In the genomic region with DNA sequence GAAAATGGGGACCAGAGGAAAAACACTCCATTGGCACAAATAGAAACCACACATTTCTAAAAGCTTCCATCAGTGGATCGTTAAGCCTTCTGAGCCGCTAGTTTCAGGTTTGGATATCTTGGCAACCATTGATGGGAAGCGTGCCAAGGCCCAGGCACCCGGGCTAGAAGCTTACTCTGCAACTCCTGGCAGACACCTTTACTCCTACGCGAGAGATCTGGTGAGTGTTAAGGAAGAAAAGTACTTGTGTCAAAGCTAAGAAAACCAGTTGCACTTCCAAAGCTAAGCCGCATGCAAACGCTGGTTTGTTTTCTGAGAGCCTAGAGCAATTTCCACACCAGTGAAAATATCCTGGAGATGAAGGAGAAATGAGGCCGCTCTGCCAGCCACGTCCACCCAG, we compare ENCODE assay signal across 26 cellular contexts.
DNase-seq lines count a peak whose midpoint lies in the region; ATAC-seq, FAIRE-seq and TF ChIP-seq lines count a peak whose summit lies in the region.
"Had no signal": no experiment of that assay in that cellular context is flagged by ENCODE, and none has a peak within 500 bp of the region (broad histone marks: within the 10 kb centered on the region; RNA-seq: fewer than 3 reads in every experiment).

No MANE protein-coding gene starts in this region.

- H3K4me2 ChIP-seq in HepG2 (ENCODE audit: low read depth, low read length) = no peak overlapping the region
- H3K4me2 ChIP-seq: A549 had no signal

- no peaks in the 10 kb centered on the region for H3K79me2 ChIP-seq in HepG2 (ENCODE audit: insufficient read depth, low read length)

- H3K36me3 ChIP-seq in right lobe of liver = no peaks in the 10 kb centered on the region
- H3K36me3 ChIP-seq in HepG2 (replicated peaks in 1 of 2; ENCODE audit: control insufficient read depth in 1 of 2, insufficient read depth in 2 of 2, low read length in 2 of 2) = no peaks in the 10 kb centered on the region
- H3K36me3 ChIP-seq: gastrocnemius medialis, left ventricle myocardium inferior had no signal

- no peak for TF ChIP-seq RAD21 in HepG2 (CRISPR knock-in tag; IDR thresholded peaks at IDR 0.05)

- TF ChIP-seq EP300 in HepG2 (IDR thresholded peaks at IDR 0.05; ENCODE audit: low read depth in 2 of 2, low read length in 2 of 2) (no peak), HepG2 (CRISPR knock-in tag; IDR thresholded peaks at IDR 0.05; ENCODE audit: borderline replicate concordance) (no peak)

- intact Hi-C loops in right lobe of liver (cut with DNase I) (no loop called here), HepG2 (cut with micrococcal nuclease; ENCODE audit: unreplicated experiment) (no loop called here), left colon (cut with DNase I, micrococcal nuclease) (no loop called here)

- no peaks in the 10 kb centered on the region for H4K20me1 ChIP-seq in HepG2 (ENCODE audit: insufficient read depth, low read length)

- H3K9me3 ChIP-seq in right lobe of liver = no peaks in the 10 kb centered on the region
- H3K9me3 ChIP-seq in HepG2 (ENCODE audit: low read length) = no peaks in the 10 kb centered on the region
- H3K9me3 ChIP-seq: A549, gastrocnemius medialis, left ventricle myocardium inferior had no signal

- no peak for FAIRE-seq in HepG2 (lab: Jason Lieb, UNC)
- FAIRE-seq: A549, GM12892 had no signal

- CTCF ChIA-PET in HepG2 (lab: Yijun Ruan, JAX; ENCODE audit: low intra/inter-chr PET ratio, low total read pairs) = no interaction called here

- in situ Hi-C loops in HepG2 (cut with HindIII; ENCODE audit: extremely low pct_ligation_motif_present, low pct_unique_long_range_greater_than_20kb) = no loop called here

- DNase-seq in right lobe of liver = peak; percentile 54 to 82 (median 60)
- no peak for DNase-seq in HepG2 (ENCODE audit: low spot score)
- peak; percentile 21 for DNase-seq in dedifferentiated amniotic fluid mesenchymal stem cell (ENCODE audit: extremely low spot score)
- peak; percentile 21 to 39 for DNase-seq in left colon
- DNase-seq in retina = no peak
- DNase-seq in stimulated activated CD4-positive, alpha-beta T cell treated with anti-CD3 and anti-CD28 coated beads, Interleukin-12 subunit alpha, Interleukin-12 subunit beta, amount 100 ng/mL, for 4 hours = no peak
- DNase-seq: activated CD4-positive, CD25-positive, alpha-beta regulatory T cell treated with anti-CD3 and anti-CD28 coated beads, Interleukin-2, amount 50 U/mL, for 72 hours; activated effector memory CD4-positive, alpha-beta T cell treated with Interleukin-2 at 50 U/mL for 16 hours; cerebellar nuclear complex; DMS 273 treated with DMSO at 0.1 percent for 48 hours; endodermal cell; gastrocnemius medialis; left ventricle myocardium inferior; NCI-H1092; NCI-H526 treated with DMSO at 0.1 percent for 48 hours; occipital lobe; OCI-M1; T1000 had no signal

- H3K27ac ChIP-seq in right lobe of liver (no peak overlapping the region), HepG2 (ENCODE audit: extremely low read length, insufficient read depth, low read length) (no peak overlapping the region)
- H3K27ac ChIP-seq: A549, C4-2B, gastrocnemius medialis, HL-60, left ventricle myocardium inferior, SK-N-MC had no signal

- POLR2A ChIA-PET in HepG2 (lab: Yijun Ruan, JAX) = no interaction called here

- 63% methylated on average over 9 of the region's 10 CpGs for WGBS in right lobe of liver (ENCODE audit: insufficient coverage, low coverage, low lambda C conversion rate, missing lambda C conversion rate)
- 69% methylated on average over 10 of the region's 10 CpGs for WGBS in HepG2 (ENCODE audit: low lambda C conversion rate)

- no TSS peak for BruUV-seq in HepG2 (replicated peaks; lab: Mats Ljungman, UMichigan)

- H3K4me3 ChIP-seq in right lobe of liver (no peak overlapping the region), HepG2 (replicated peaks in 1 of 3; ENCODE audit: insufficient read depth in 1 of 3, low read depth in 2 of 3, low read length in 3 of 3) (no peak overlapping the region)
- H3K4me3 ChIP-seq: A549, gastrocnemius medialis, left ventricle myocardium inferior, SK-N-MC had no signal

- H2AFZ ChIP-seq in HepG2 (ENCODE audit: low read length) = no peak overlapping the region

- ATAC-seq in right lobe of liver = peak; percentile 47 to 67 (median 55)
- no peak for ATAC-seq in HepG2
- no peak for ATAC-seq in left colon
- ATAC-seq in GM21423 (IDR thresholded peaks at IDR 0.05; ENCODE audit: unreplicated experiment) = no peak
- no peak for ATAC-seq in HG03135 (IDR thresholded peaks at IDR 0.05; ENCODE audit: unreplicated experiment)
- ATAC-seq: A549, gastrocnemius medialis, HCT116 had no signal

- TF ChIP-seq POLR2A in right lobe of liver (IDR thresholded peaks at IDR 0.05) (no peak), HepG2 (IDR thresholded peaks at IDR 0.05; ENCODE audit: insufficient read depth in 1 of 2, low read depth in 2 of 2, low read length in 2 of 2) (no peak)

- no peaks in the 10 kb centered on the region for H3K27me3 ChIP-seq in right lobe of liver
- peaks cover 0 to 17% of the 10 kb centered on the region in 2 experiments; a peak in 1 of 5 replicates for H3K27me3 ChIP-seq in HepG2 (ENCODE audit: control insufficient read depth in 1 of 2, insufficient read depth in 2 of 2, low read length in 2 of 2)
- H3K27me3 ChIP-seq: gastrocnemius medialis had no signal

- no peaks in the 10 kb centered on the region for H3K4me1 ChIP-seq in right lobe of liver
- no peaks in the 10 kb centered on the region for H3K4me1 ChIP-seq in HepG2 (ENCODE audit: insufficient read depth, low read length)
- H3K4me1 ChIP-seq: A549, gastrocnemius medialis, left ventricle myocardium inferior had no signal

- TF ChIP-seq CTCF in right lobe of liver (IDR thresholded peaks at IDR 0.05) (no peak), HepG2 (CRISPR knock-in tag; IDR thresholded peaks at IDR 0.05) (no peak)

- no peak overlapping the region for H3K9ac ChIP-seq in HepG2 (ENCODE audit: insufficient read depth, low read depth, low read length)

TF ChIP-seq in HepG2, 621 proteins besides CTCF, POLR2A, EP300 and RAD21:
- TF ChIP-seq ZSCAN9 (CRISPR knock-in tag; IDR thresholded peaks at IDR 0.05; ENCODE audit: borderline replicate concordance) = no peak
- TF ChIP-seq ZNF75D (CRISPR knock-in tag; IDR thresholded peaks at IDR 0.05; ENCODE audit: borderline replicate concordance) = no peak
- TF ChIP-seq ZNF354B (CRISPR knock-in tag; IDR thresholded peaks at IDR 0.05) = no peak
- no peak for TF ChIP-seq SNAPC2 (CRISPR knock-in tag; IDR thresholded peaks at IDR 0.05)
- TF ChIP-seq ZNF124 (CRISPR knock-in tag; IDR thresholded peaks at IDR 0.05) = no peak

Comparison
In these comparisons a context has a peak if more than half of its experiments do, and no peak if none do; other contexts are left out.
1. ATAC-seq: peak in right lobe of liver (4 of 4); none in HepG2 (single experiment), left colon (single experiment), GM21423 (single experiment) and HG03135 (single experiment).
2. DNase-seq: peak in right lobe of liver (3 of 3), dedifferentiated amniotic fluid mesenchymal stem cell (single experiment) and left colon (2 of 2); none in HepG2 (single experiment), retina (single experiment) and stimulated activated CD4-positive, alpha-beta T cell treated with anti-CD3 and anti-CD28 coated beads, Interleukin-12 subunit alpha, Interleukin-12 subunit beta, amount 100 ng/mL, for 4 hours (single experiment).